In the genomic region with DNA sequence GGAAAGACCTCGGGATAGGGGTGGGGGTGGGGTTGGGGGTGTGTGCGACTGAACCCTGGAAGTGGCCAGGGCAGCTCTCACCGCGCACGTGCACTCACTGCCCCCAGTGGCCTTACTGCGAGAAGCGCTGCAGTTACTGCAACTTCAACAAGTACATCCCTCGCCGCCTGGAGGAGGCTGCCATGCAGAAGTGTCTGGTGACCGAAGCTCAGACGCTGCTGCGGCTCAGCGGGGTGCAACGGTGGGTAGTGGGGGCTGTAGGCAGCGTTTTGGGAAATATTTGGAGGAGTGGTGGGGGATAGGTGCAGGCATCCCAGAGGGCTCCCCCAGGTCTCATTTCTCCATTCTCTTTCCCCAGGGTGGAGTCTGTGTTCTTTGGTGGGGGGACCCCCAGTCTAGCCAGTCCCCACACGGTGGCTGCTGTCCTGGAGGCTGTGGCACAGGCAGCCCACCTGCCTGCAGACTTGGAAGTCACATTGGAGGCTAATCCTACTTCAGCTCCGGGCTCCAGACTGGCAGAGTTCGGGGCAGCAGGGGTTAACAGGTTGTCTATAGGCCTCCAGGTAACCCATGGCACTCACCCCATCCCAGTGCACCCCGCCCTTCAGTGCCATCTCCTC, we compare ENCODE assay signal across 9 cellular contexts. TPM values are rescaled to one million over a fixed set of nuclear protein-coding genes. Genes with fewer than 3 reads are reported as not detected.
DNase-seq lines count a peak whose midpoint lies in the region; ATAC-seq and TF ChIP-seq lines count a peak whose summit lies in the region.
"Had no signal": no experiment of that assay in that cellular context is flagged by ENCODE, and none has a peak within 500 bp of the region (broad histone marks: within the 10 kb centered on the region; RNA-seq: fewer than 3 reads in every experiment).

No MANE protein-coding gene starts in this region.

- peaks cover 47% of the 10 kb centered on the region for H3K36me3 ChIP-seq in DND-41 (ENCODE audit: insufficient read depth, low read length)
- H3K36me3 ChIP-seq in OCI-LY3 (replicated peaks; ENCODE audit: low read depth, low read length) = peaks cover 7% of the 10 kb centered on the region
- H3K36me3 ChIP-seq in esophagus (ENCODE audit: control insufficient read depth in 2 of 2, insufficient read depth in 2 of 2, low read length in 1 of 2) = peaks cover 0 to 10% of the 10 kb centered on the region in 2 donors
- H3K36me3 ChIP-seq in muscle layer of duodenum (ENCODE audit: control insufficient read depth in 1 of 2, insufficient read depth in 2 of 2, low read length in 2 of 2) = peaks cover 13 to 16% of the 10 kb centered on the region in 2 donors

- peak; percentile 79 for DNase-seq in DND-41
- peak; percentile 90 for DNase-seq in HuH-7.5 (ENCODE audit: low spot score)
- peak; percentile 61 for DNase-seq in activated T-cell treated with anti-CD3 and anti-CD28 coated beads for 48 hours (ENCODE audit: low read depth)
- DNase-seq in stimulated activated CD8-positive, alpha-beta memory T cell treated with anti-CD3 and anti-CD28 coated beads, Interleukin-7, amount 100 ng/mL, for 4 hours (ENCODE audit: low read depth in 2 of 2) = peak; percentile 46 to 50
- no peak for DNase-seq in omental fat pad (ENCODE audit: low spot score)

- H3K27ac ChIP-seq in DND-41 (ENCODE audit: low read length) (peak overlapping the region; percentile 53), OCI-LY3 (ENCODE audit: low read length) (peak overlapping the region; percentile 68; the same call in 1 of the 2 replicates), esophagus (ENCODE audit: low read depth in 2 of 2, low read length in 1 of 2) (peak overlapping the region in 1 of 2 donors; percentile 36), muscle layer of duodenum (ENCODE audit: low read length) (no peak overlapping the region)

- peak; percentile 67 for ATAC-seq in DND-41 (ENCODE audit: insufficient read depth, low read depth)
- ATAC-seq in omental fat pad (ENCODE audit: low FRiP score) = no peak

- 14 to 15% methylated on average over 19 of the region's 19 CpGs for WGBS in esophagus, 2 donors

- peak overlapping the region; percentile 72 for H3K9ac ChIP-seq in DND-41 (ENCODE audit: low read depth, low read length)
- H3K9ac ChIP-seq in OCI-LY3 (ENCODE audit: low read length) = peak overlapping the region; percentile 84; the same call in 1 of the 2 replicates

- H3K9me3 ChIP-seq in DND-41 (ENCODE audit: insufficient read depth, low read length, severe bottlenecking) = no peaks in the 10 kb centered on the region
- H3K9me3 ChIP-seq in OCI-LY3 (ENCODE audit: insufficient read depth, low read length) = no peaks in the 10 kb centered on the region
- H3K9me3 ChIP-seq in esophagus (ENCODE audit: control insufficient read depth in 2 of 2, insufficient read depth in 1 of 2, low read depth in 1 of 2, low read length in 1 of 2) = no peaks in the 10 kb centered on the region
- H3K9me3 ChIP-seq in muscle layer of duodenum (ENCODE audit: control insufficient read depth in 1 of 2, low read length in 2 of 2) = no peaks in the 10 kb centered on the region

- peaks cover 17% of the 10 kb centered on the region; the same call in 1 of the 2 replicates for H4K20me1 ChIP-seq in DND-41 (ENCODE audit: insufficient read depth, low read length)
- H4K20me1 ChIP-seq in OCI-LY3 (ENCODE audit: insufficient read depth, low read length) = no peaks in the 10 kb centered on the region

- peak overlapping the region; percentile 93 for H2AFZ ChIP-seq in DND-41 (ENCODE audit: low read depth, low read length)
- peak overlapping the region; percentile 83 for H2AFZ ChIP-seq in OCI-LY3 (ENCODE audit: low read depth, low read length)

- H3K4me2 ChIP-seq in DND-41 (ENCODE audit: insufficient read depth, low read length) (peak overlapping the region; percentile 83), OCI-LY3 (ENCODE audit: low read length) (peak overlapping the region; percentile 75)

- H3K27me3 ChIP-seq in DND-41 (ENCODE audit: insufficient read depth, low read length, poor library complexity) (no peaks in the 10 kb centered on the region), OCI-LY3 (ENCODE audit: low read depth, low read length) (no peaks in the 10 kb centered on the region), esophagus (ENCODE audit: control insufficient read depth in 1 of 2, insufficient read depth in 2 of 2, low read length in 2 of 2) (no peaks in the 10 kb centered on the region), muscle layer of duodenum (ENCODE audit: low read depth, low read length) (no peaks in the 10 kb centered on the region)

- H3K4me1 ChIP-seq in DND-41 (ENCODE audit: insufficient read depth, low read length) (peaks cover 29% of the 10 kb centered on the region), OCI-LY3 (ENCODE audit: low read length) (peaks cover 20% of the 10 kb centered on the region; the same call in 1 of the 2 replicates), esophagus (ENCODE audit: control insufficient read depth in 2 of 2, insufficient read depth in 2 of 2, low read length in 1 of 2) (peaks cover 6 to 9% of the 10 kb centered on the region in 2 donors), muscle layer of duodenum (ENCODE audit: control insufficient read depth in 1 of 2, insufficient read depth in 2 of 2, low read length in 2 of 2) (peaks cover 0 to 28% of the 10 kb centered on the region in 2 donors)

- H3K4me3 ChIP-seq in DND-41 (ENCODE audit: low read depth in 1 of 2, low read length in 2 of 2) (peak overlapping the region; percentile 66 to 70; a peak in 3 of 4 replicates), OCI-LY3 (ENCODE audit: low read length) (peak overlapping the region; percentile 80), esophagus (ENCODE audit: low read depth in 1 of 2, low read length in 2 of 2) (peak overlapping the region; percentile 73 to 75), muscle layer of duodenum (ENCODE audit: low read depth in 1 of 2, low read length in 2 of 2) (peak overlapping the region; percentile 75 to 90)

- TF ChIP-seq CTCF in DND-41 (IDR thresholded peaks at IDR 0.05; ENCODE audit: borderline replicate concordance, extremely low read depth, low read length, poor library complexity, severe bottlenecking) (peak; percentile 70), OCI-LY3 (IDR thresholded peaks at IDR 0.05; ENCODE audit: low read depth, low read length) (peak; percentile 38), omental fat pad (IDR thresholded peaks at IDR 0.05) (no peak)

- peaks cover 38% of the 10 kb centered on the region for H3K79me2 ChIP-seq in DND-41 (ENCODE audit: insufficient read depth, low read length)
- peaks cover 12% of the 10 kb centered on the region for H3K79me2 ChIP-seq in OCI-LY3 (ENCODE audit: low read length)

RNA-seq across cellular contexts. Expression of a gene that starts 1.0 kb away (rescaled TPM):
- 10 to 100 TPM; 11.9 to 16.9 TPM for polyA plus RNA-seq in esophagus
- total RNA-seq in omental fat pad = 10 to 100 TPM; 18.7 to 25.9 (median 23.4) TPM

RNA-seq across cellular contexts. Expression of a gene that starts 11.0 kb away (rescaled TPM):
- under 1 TPM; 0.13 to 0.18 TPM for polyA plus RNA-seq in esophagus
- total RNA-seq in omental fat pad = not detected

RNA-seq across cellular contexts. Expression of a gene that starts 28.6 kb away (rescaled TPM):
- polyA plus RNA-seq in esophagus = under 1 TPM; 0.05 to 0.22 TPM
- total RNA-seq in omental fat pad = 1 to 10 TPM in 2 of 4 donors, under 1 TPM in 1, not detected in 1; 0.36 to 1.9 (median 1.0) TPM

RNA-seq across cellular contexts. Expression of a gene that starts 52.9 kb away (rescaled TPM):
- polyA plus RNA-seq in esophagus = 10 to 100 TPM; 40.5 to 59.8 TPM
- not detected for total RNA-seq in omental fat pad
- total RNA-seq: temporal lobe had no signal

RNA-seq across cellular contexts. Expression of a gene that starts 53.6 kb away (rescaled TPM):
- 10 to 100 TPM; 13.5 to 22.6 TPM for polyA plus RNA-seq in esophagus
- 100 to 1,000 TPM in 1 of 4 donors, 10 to 100 TPM in 3; 36.6 to 140 (median 65.3) TPM for total RNA-seq in omental fat pad

Comparison
In these comparisons a context has a peak if more than half of its experiments do, and no peak if none do; other contexts are left out.
1. CTCF ChIP-seq: peak in DND-41 (single experiment) and OCI-LY3 (single experiment); none in omental fat pad (0 of 3).
2. Peak in every context shown above with its lines, with median percentiles within 50 percentile points of each other: H3K4me3 ChIP-seq.